13 cellular contexts compared by ENCODE assay signal in genomic region chr6:127761084-127761483, GRCh38.
DNase-seq lines count a peak whose midpoint lies in the region; ATAC-seq and TF ChIP-seq lines count a peak whose summit lies in the region.
"Had no signal": no experiment of that assay in that cellular context is flagged by ENCODE, and none has a peak within 500 bp of the region (broad histone marks: within the 10 kb centered on the region; RNA-seq: fewer than 3 reads in every experiment).

No MANE protein-coding gene starts in this region.

- no peaks in the 10 kb centered on the region for H3K9me3 ChIP-seq in CD8-positive, alpha-beta T cell (ENCODE audit: low read length)
- no peaks in the 10 kb centered on the region for H3K9me3 ChIP-seq in body of pancreas

- in situ Hi-C loops in G401 (cut with HindIII; ENCODE audit: low sequenced_read_pairs): no loop called here

- H3K36me3 ChIP-seq in CD8-positive, alpha-beta T cell (ENCODE audit: insufficient read depth, low read length): no peaks in the 10 kb centered on the region
- no peaks in the 10 kb centered on the region for H3K36me3 ChIP-seq in body of pancreas (replicated peaks in 1 of 2; ENCODE audit: insufficient read depth in 1 of 2, low read depth in 2 of 2)

- H3K27me3 Mint-ChIP-seq in CD8-positive, alpha-beta T cell (ENCODE audit: low read depth): no peaks in the 10 kb centered on the region
- H3K27me3 Mint-ChIP-seq in central memory CD8-positive, alpha-beta T cell: no peaks in the 10 kb centered on the region

- H3K27me3 ChIP-seq in CD8-positive, alpha-beta T cell (ENCODE audit: insufficient read depth, low read length): no peaks in the 10 kb centered on the region
- no peaks in the 10 kb centered on the region for H3K27me3 ChIP-seq in body of pancreas

- H3K36me3 Mint-ChIP-seq in CD8-positive, alpha-beta T cell: peaks cover 32% of the 10 kb centered on the region
- peaks cover 4% of the 10 kb centered on the region for H3K36me3 Mint-ChIP-seq in central memory CD8-positive, alpha-beta T cell (ENCODE audit: insufficient read depth)
- H3K36me3 Mint-ChIP-seq: CD14-positive monocyte had no signal

- no peak overlapping the region for H3K4me3 Mint-ChIP-seq in CD8-positive, alpha-beta T cell
- H3K4me3 Mint-ChIP-seq in central memory CD8-positive, alpha-beta T cell: no peak overlapping the region
- H3K4me3 Mint-ChIP-seq: CD14-positive monocyte, H9 had no signal

- no peak for DNase-seq in CD8-positive, alpha-beta T cell
- DNase-seq in G401 (ENCODE audit: low spot score): peak; percentile 14
- DNase-seq in central memory CD8-positive, alpha-beta T cell (ENCODE audit: low spot score in 2 of 2): no peak
- no peak for DNase-seq in activated effector memory CD4-positive, alpha-beta T cell treated with Interleukin-2 at 50 U/mL for 16 hours
- DNase-seq in midbrain (lab: John Stamatoyannopoulos, UW): no peak
- no peak for DNase-seq in body of pancreas
- DNase-seq: DMS153, DMS79 treated with DMSO at 0.1 percent for 48 hours, GF-D8, GOT3, H9 had no signal

- H3K9me3 Mint-ChIP-seq in CD8-positive, alpha-beta T cell: peaks cover 3% of the 10 kb centered on the region
- no peaks in the 10 kb centered on the region for H3K9me3 Mint-ChIP-seq in central memory CD8-positive, alpha-beta T cell

- no peak for TF ChIP-seq CTCF in CD8-positive, alpha-beta T cell (IDR thresholded peaks at IDR 0.05)
- no peak for TF ChIP-seq CTCF in body of pancreas (IDR thresholded peaks at IDR 0.05)

- TF ChIP-seq POLR2A in body of pancreas (IDR thresholded peaks at IDR 0.05): no peak

- CTCF ChIA-PET in CD8-positive, alpha-beta T cell (lab: Charles Lee): interaction anchor here (1.1 to 1.3 kb wide), 2 partner anchors 173 to 385 kb away, joined by 3 to 4 read pairs; no protein-coding TSS in a partner anchor

- H3K27ac ChIP-seq in CD8-positive, alpha-beta T cell (ENCODE audit: low read depth, low read length): no peak overlapping the region
- H3K27ac ChIP-seq in body of pancreas: no peak overlapping the region

- intact Hi-C loops in CD8-positive, alpha-beta T cell (cut with DNase I, micrococcal nuclease): loop anchor here in 1 of 2 experiments (5.0 kb wide), 1 partner anchor 46 kb away; no protein-coding TSS in a partner anchor
- intact Hi-C loops in body of pancreas (cut with DNase I): no loop called here

- H3K4me3 ChIP-seq in CD8-positive, alpha-beta T cell (ENCODE audit: low read depth, low read length): no peak overlapping the region
- H3K4me3 ChIP-seq in body of pancreas: no peak overlapping the region

- H3K4me1 Mint-ChIP-seq in CD8-positive, alpha-beta T cell (ENCODE audit: low read depth): peaks cover 58% of the 10 kb centered on the region
- peaks cover 63% of the 10 kb centered on the region for H3K4me1 Mint-ChIP-seq in central memory CD8-positive, alpha-beta T cell
- H3K4me1 Mint-ChIP-seq: CD14-positive monocyte, H9 had no signal

- POLR2A ChIA-PET in CD8-positive, alpha-beta T cell (lab: Charles Lee): no interaction called here

- ATAC-seq in CD8-positive, alpha-beta T cell: peak; percentile 44
- peak; percentile 31 for ATAC-seq in central memory CD8-positive, alpha-beta T cell (replicated peaks; ENCODE audit: extremely low read depth, poor library complexity, severe bottlenecking)
- ATAC-seq in body of pancreas: no peak
- ATAC-seq: HepG2 had no signal

- H3K27ac Mint-ChIP-seq in CD8-positive, alpha-beta T cell: peak overlapping the region; percentile 68
- H3K27ac Mint-ChIP-seq in central memory CD8-positive, alpha-beta T cell (ENCODE audit: low read depth): peak overlapping the region; percentile 12
- H3K27ac Mint-ChIP-seq: CD14-positive monocyte, H9 had no signal

- H3K4me1 ChIP-seq in CD8-positive, alpha-beta T cell (ENCODE audit: insufficient read depth, low read length): peaks cover 38% of the 10 kb centered on the region
- no peaks in the 10 kb centered on the region for H3K4me1 ChIP-seq in body of pancreas
